8 cellular contexts compared by ENCODE assay signal in the genomic region with DNA sequence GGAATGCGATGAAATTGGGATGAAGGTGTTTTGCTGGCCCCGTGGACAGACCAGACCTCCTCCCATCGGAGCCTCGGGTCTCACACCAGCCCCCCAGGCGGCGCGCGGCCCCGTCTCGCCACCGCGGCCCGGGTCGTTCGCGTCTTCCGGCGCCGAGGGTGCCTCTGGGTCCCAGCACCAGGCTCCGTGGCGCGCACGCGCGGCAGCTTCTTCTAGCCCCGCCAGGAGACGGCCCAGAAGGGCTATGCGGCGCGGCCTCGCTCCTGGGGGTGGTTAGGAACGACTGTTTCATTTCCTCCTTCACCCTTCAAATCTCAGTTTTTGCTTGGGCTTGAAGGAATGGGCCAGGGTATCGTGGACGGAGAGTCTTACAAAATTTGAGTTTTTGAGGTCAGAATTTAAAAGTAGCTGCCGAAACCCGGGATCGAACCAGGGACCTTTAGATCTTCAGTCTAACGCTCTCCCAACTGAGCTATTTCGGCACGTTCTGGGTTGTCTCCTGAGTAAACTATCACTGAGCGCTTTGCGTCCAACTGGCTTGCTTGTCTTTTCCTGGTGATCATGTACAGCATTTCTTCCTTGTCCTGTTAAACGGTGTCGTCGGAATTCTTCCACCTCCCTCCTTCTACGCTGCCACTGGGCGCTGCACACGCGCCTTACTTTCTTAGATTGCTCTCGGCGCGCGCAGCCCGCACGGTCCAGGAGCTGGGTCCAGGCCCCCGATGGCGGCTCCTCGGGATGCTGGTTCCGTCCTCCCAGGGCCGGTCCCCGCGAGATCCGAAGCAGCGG. TPM values are rescaled to one million over a fixed set of nuclear protein-coding genes. Genes with fewer than 3 reads are reported as not detected.
DNase-seq lines count a peak whose midpoint lies in the region; ATAC-seq and TF ChIP-seq lines count a peak whose summit lies in the region.

No MANE protein-coding gene starts in this region.

- DNase-seq in Ammon's horn (ENCODE audit: low spot score): peak; percentile 94
- DNase-seq in NCI-H524 (lab: John Stamatoyannopoulos, UW): peak; percentile 95 to 97
- peak; percentile 95 for DNase-seq in activated CD4-positive, alpha-beta T cell treated with anti-CD3 and anti-CD28 coated beads for 48 hours
- peak; percentile 95 for DNase-seq in coronary artery (ENCODE audit: low spot score)
- peak; percentile 90 to 94 for DNase-seq in left colon
- DNase-seq in stimulated activated CD4-positive, alpha-beta T cell treated with anti-CD3 and anti-CD28 coated beads, Interleukin-1b, Interleukin-23, amount 100 ng/mL, for 4 hours (ENCODE audit: low read depth in 2 of 2): peak; percentile 88 to 92

- intact Hi-C loops in left colon (cut with DNase I, micrococcal nuclease): no loop called here

- H3K4me3 ChIP-seq in coronary artery: peak overlapping the region; percentile 89

- TF ChIP-seq POLR2A in GM19193 (IDR thresholded peaks at IDR 0.05; ENCODE audit: extremely low read depth, insufficient read depth, insufficient read length): peak; percentile 83

- peak; percentile 93 for ATAC-seq in HG03439 (IDR thresholded peaks at IDR 0.05; ENCODE audit: unreplicated experiment)
- peak; percentile 91 for ATAC-seq in left colon

- peak overlapping the region; percentile 90 to 97 for H3K27ac ChIP-seq in coronary artery

- TF ChIP-seq CTCF in coronary artery (IDR thresholded peaks at IDR 0.05): no peak

RNA-seq across cellular contexts. Expression of gene TGDS, which starts 46.5 kb away (rescaled TPM):
- 1 to 10 TPM; 7.8 to 8.3 TPM for total RNA-seq in left colon

RNA-seq across cellular contexts. Expression of gene GPR180, which starts 52.2 kb away (rescaled TPM):
- 1 to 10 TPM; 3.4 to 3.7 TPM for total RNA-seq in left colon

Comparison
In these comparisons a context has a peak if more than half of its experiments do, and no peak if none do; other contexts are left out.
1. Peak in every context shown above with its lines: DNase-seq, ATAC-seq, H3K4me3 ChIP-seq and H3K27ac ChIP-seq.